In the genomic region with DNA sequence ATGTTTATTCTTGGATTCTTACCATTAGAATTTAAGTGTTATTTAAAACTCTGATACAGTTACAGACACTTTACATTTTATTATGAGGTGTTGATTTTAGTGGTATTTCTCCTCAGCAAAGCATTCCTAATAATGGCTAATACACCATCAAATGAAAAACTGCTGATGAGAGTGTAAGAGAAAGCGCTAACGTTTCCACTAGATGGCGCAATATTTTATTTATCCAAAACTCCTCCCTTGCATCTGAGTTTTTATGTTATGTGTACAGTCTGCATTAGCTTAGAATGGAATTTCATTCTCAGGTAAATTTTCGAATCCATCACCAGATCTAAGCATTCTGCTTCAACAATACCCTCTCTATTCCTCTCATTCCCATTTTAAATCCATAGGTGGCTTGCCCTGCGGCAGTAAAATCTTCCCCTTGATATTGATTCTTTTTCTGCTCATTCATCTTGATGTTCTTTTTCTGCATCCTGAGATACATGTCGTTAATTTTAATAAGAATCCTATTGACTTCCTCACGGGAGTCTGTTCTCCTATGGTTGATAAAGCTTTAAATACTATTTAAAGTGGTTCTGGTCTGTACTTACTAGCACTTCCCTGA, we compare ENCODE assay signal across 8 cellular contexts. TPM values are rescaled to one million over a fixed set of nuclear protein-coding genes. Genes with fewer than 3 reads are reported as not detected.
A peak's percentile ranks its signal among the peaks of the same experiment; 100 is the strongest.
DNase-seq lines count a peak whose midpoint lies in the region; ATAC-seq and TF ChIP-seq lines count a peak whose summit lies in the region.

No MANE protein-coding gene starts in this region.

- POLR2A ChIA-PET in activated CD4-positive, alpha-beta T cell treated with anti-CD3 and anti-CD28 coated beads for 36 hours (lab: Charles Lee), result no interaction called here
- POLR2A ChIA-PET in RWPE1 (lab: Yijun Ruan, JAX; ENCODE audit: low non-redundant PET), result no interaction called here

- no peaks in the 10 kb centered on the region for H3K27me3 ChIP-seq in Karpas-422 (ENCODE audit: low read length)
- H3K27me3 ChIP-seq in ovary, result no peaks in the 10 kb centered on the region

- WGBS in ovary, 3 donors, result 12 to 15% (median 12%) methylated on average over 7 of the region's 7 CpGs

- no peaks in the 10 kb centered on the region for H3K4me1 Mint-ChIP-seq in activated CD4-positive, alpha-beta T cell treated with anti-CD3 and anti-CD28 coated beads for 36 hours

- H3K27me3 Mint-ChIP-seq in activated CD4-positive, alpha-beta T cell treated with anti-CD3 and anti-CD28 coated beads for 36 hours, result no peaks in the 10 kb centered on the region

- no peak overlapping the region for H3K4me2 ChIP-seq in Karpas-422 (ENCODE audit: low read depth, low read length, poor library complexity, severe bottlenecking)

- no peaks in the 10 kb centered on the region for H3K36me3 ChIP-seq in Karpas-422 (ENCODE audit: insufficient read depth, low read length)
- no peaks in the 10 kb centered on the region for H3K36me3 ChIP-seq in ovary

- no peaks in the 10 kb centered on the region for H3K9me2 ChIP-seq in Karpas-422 (replicated peaks; ENCODE audit: insufficient read depth, low read length)

- H3K9me3 ChIP-seq in Karpas-422 (ENCODE audit: low read length) (no peaks in the 10 kb centered on the region), ovary (no peaks in the 10 kb centered on the region)

- H3K9ac ChIP-seq in Karpas-422 (ENCODE audit: low read length), result no peak overlapping the region

- no peaks in the 10 kb centered on the region for H3K36me3 Mint-ChIP-seq in activated CD4-positive, alpha-beta T cell treated with anti-CD3 and anti-CD28 coated beads for 36 hours (ENCODE audit: low read depth)

- H3K4me1 ChIP-seq in Karpas-422 (ENCODE audit: low read length) (no peaks in the 10 kb centered on the region), ovary (ENCODE audit: insufficient read depth) (no peaks in the 10 kb centered on the region)

- H3K27ac Mint-ChIP-seq in activated CD4-positive, alpha-beta T cell treated with anti-CD3 and anti-CD28 coated beads for 36 hours, result no peak overlapping the region

- CTCF ChIA-PET in activated CD4-positive, alpha-beta T cell treated with anti-CD3 and anti-CD28 coated beads for 36 hours (lab: Charles Lee), result interaction anchor here (0.6 to 7.0 kb wide), 13 partner anchors 8 to 772 kb away, joined by 3 to 91 read pairs (median 3); no protein-coding TSS in a partner anchor
- CTCF ChIA-PET in RWPE1 (lab: Yijun Ruan, JAX), result interaction anchor here (0.9 to 1.1 kb wide), 4 partner anchors 18 to 477 kb away, joined by 3 to 4 read pairs (median 4); no protein-coding TSS in a partner anchor

- no peaks in the 10 kb centered on the region for H3K9me3 Mint-ChIP-seq in activated CD4-positive, alpha-beta T cell treated with anti-CD3 and anti-CD28 coated beads for 36 hours (ENCODE audit: low read depth)

- no peak overlapping the region for H3K4me3 Mint-ChIP-seq in activated CD4-positive, alpha-beta T cell treated with anti-CD3 and anti-CD28 coated beads for 36 hours

- H4K20me1 ChIP-seq in Karpas-422 (ENCODE audit: insufficient read depth, low read depth, low read length), result no peaks in the 10 kb centered on the region

- TF ChIP-seq CTCF in RWPE1 (conservative IDR thresholded peaks at IDR 0.05; ENCODE audit: low read depth) (peak; percentile 79), fibroblast of mammary gland (conservative IDR thresholded peaks at IDR 0.05; ENCODE audit: control insufficient read depth, insufficient read depth, low read depth, low read length) (peak; percentile 70), ovary (IDR thresholded peaks at IDR 0.05) (peak; percentile 31 to 41 (median 36))

- no peak overlapping the region for H2AFZ ChIP-seq in Karpas-422 (ENCODE audit: low read length)

- peak; percentile 65 for ATAC-seq in activated CD4-positive, alpha-beta T cell treated with anti-CD3 and anti-CD28 coated beads for 36 hours

- TF ChIP-seq EP300 in ovary (IDR thresholded peaks at IDR 0.05), result no peak

- DNase-seq in activated CD4-positive, alpha-beta T cell treated with anti-CD3 and anti-CD28 coated beads for 36 hours, result no peak
- no peak for DNase-seq in activated CD4-positive, alpha-beta T cell treated with anti-CD3 and anti-CD28 coated beads for 1 hour
- DNase-seq in H4 (ENCODE audit: low spot score) (peak; percentile 26), Karpas-422 (peak; percentile 83), RWPE1 (ENCODE audit: low spot score) (peak; percentile 33), fibroblast of mammary gland (ENCODE audit: low read depth) (peak; percentile 64), ovary (no peak)
- no peak for DNase-seq in stimulated activated CD4-positive, alpha-beta T cell treated with anti-CD3 and anti-CD28 coated beads, Interleukin-15, amount 100 ng/mL, for 24 hours

- intact Hi-C loops in activated CD4-positive, alpha-beta T cell treated with anti-CD3 and anti-CD28 coated beads for 36 hours (cut with DNase I, micrococcal nuclease), result loop anchor here (1.0 to 5.0 kb wide), 4 partner anchors 17 to 730 kb away; no protein-coding TSS in a partner anchor
- intact Hi-C loops in ovary (cut with DNase I), result no loop called here

- H3K27ac ChIP-seq in Karpas-422 (ENCODE audit: low read length) (no peak overlapping the region), RWPE1 (no peak overlapping the region), ovary (no peak overlapping the region)

- TF ChIP-seq POLR2A in ovary (IDR thresholded peaks at IDR 0.05), result no peak

- H3K79me2 ChIP-seq in Karpas-422 (ENCODE audit: low read length), result no peaks in the 10 kb centered on the region

- H3K4me3 ChIP-seq in Karpas-422 (ENCODE audit: low read length) (no peak overlapping the region), fibroblast of mammary gland (ENCODE audit: control insufficient read depth, low read depth, low read length) (no peak overlapping the region), ovary (no peak overlapping the region)

RNA-seq across cellular contexts. Expression of a gene that starts 53.9 kb away (rescaled TPM):
- 10 to 100 TPM; 63.5 to 65.1 TPM for total RNA-seq in activated CD4-positive, alpha-beta T cell treated with anti-CD3 and anti-CD28 coated beads for 36 hours
- total RNA-seq in H4 (2014; rRNA removed; shearing (Covaris generic)), result 53.5 and 53.9 TPM in 2 replicates
- 90.5 and 117 TPM in 2 replicates for total RNA-seq in Karpas-422 (2014; rRNA removed; shearing (Covaris generic); ENCODE audit: low replicate concordance)
- 10 to 100 TPM; 39.6 to 57.8 (median 50.7) TPM for total RNA-seq in ovary
- polyA plus RNA-seq in ovary, result 10 to 100 TPM; 34.2 to 56.7 TPM

RNA-seq across cellular contexts. Expression of a gene that starts 54.1 kb away (rescaled TPM):
- total RNA-seq in activated CD4-positive, alpha-beta T cell treated with anti-CD3 and anti-CD28 coated beads for 36 hours, result 1 to 10 TPM; 1.9 to 2.4 TPM
- total RNA-seq in H4 (2014; rRNA removed; shearing (Covaris generic)), result 1.1 and 2.5 TPM in 2 replicates
- total RNA-seq in Karpas-422 (2014; rRNA removed; shearing (Covaris generic); ENCODE audit: low replicate concordance), result 4.7 and 8.9 TPM in 2 replicates
- 1 to 10 TPM; 2.6 to 7.3 (median 6.0) TPM for total RNA-seq in ovary
- 1 to 10 TPM; 5.1 to 5.6 TPM for polyA plus RNA-seq in ovary

Comparison
In these comparisons a context has a peak if more than half of its experiments do, and no peak if none do; other contexts are left out.
1. DNase-seq: peak in H4 (single experiment), Karpas-422 (single experiment), RWPE1 (single experiment) and fibroblast of mammary gland (single experiment); none in activated CD4-positive, alpha-beta T cell treated with anti-CD3 and anti-CD28 coated beads for 36 hours (single experiment), activated CD4-positive, alpha-beta T cell treated with anti-CD3 and anti-CD28 coated beads for 1 hour (single experiment), ovary (0 of 5) and stimulated activated CD4-positive, alpha-beta T cell treated with anti-CD3 and anti-CD28 coated beads, Interleukin-15, amount 100 ng/mL, for 24 hours (single experiment).
2. intact Hi-C loops: an anchor here in activated CD4-positive, alpha-beta T cell treated with anti-CD3 and anti-CD28 coated beads for 36 hours (1.0 to 5.0 kb wide); none called in ovary.
3. Peak in every context shown above with its lines, with median percentiles within 50 percentile points of each other: CTCF ChIP-seq.